Comparison of ENCODE assay signal across 8 cellular contexts in the genomic region with DNA sequence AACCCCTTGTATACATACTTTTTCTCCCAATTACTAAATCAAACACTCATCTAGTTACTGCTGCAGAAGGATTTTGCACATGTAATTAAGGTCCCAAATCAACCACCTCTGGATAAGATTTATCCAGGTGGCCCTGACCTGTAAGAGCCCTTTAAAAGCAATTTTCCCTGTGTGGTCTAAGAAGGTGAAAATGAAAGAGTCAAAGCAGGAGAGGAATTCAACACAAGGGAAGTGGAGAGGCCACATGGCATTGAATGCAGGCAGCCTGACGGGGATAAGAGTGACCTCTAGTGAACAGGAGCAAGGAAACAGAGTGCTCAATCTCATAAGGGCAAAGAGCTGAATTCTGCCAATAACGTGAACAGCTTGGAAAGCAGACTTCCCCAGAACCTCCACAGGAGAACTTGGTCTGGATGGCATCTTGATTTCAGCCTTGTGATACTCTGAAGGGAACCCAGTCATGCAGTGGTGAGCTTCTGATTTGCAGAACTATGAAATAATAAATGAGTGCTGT. TPM values are rescaled to one million over a fixed set of nuclear protein-coding genes. Genes with fewer than 3 reads are reported as not detected.
DNase-seq lines count a peak whose midpoint lies in the region; ATAC-seq and TF ChIP-seq lines count a peak whose summit lies in the region.

No MANE protein-coding gene starts in this region.

- H3K4me3 ChIP-seq in HUES48 (ENCODE audit: low read depth, low read length) (no peak overlapping the region), parathyroid adenoma (ENCODE audit: low read depth, low read length) (no peak overlapping the region)

- peaks cover 39% of the 10 kb centered on the region for H3K79me2 ChIP-seq in parathyroid adenoma

- H3K36me3 ChIP-seq in HUES48 (ENCODE audit: control insufficient read depth, insufficient read depth, low read length), result no peaks in the 10 kb centered on the region
- H3K36me3 ChIP-seq in parathyroid adenoma (ENCODE audit: control insufficient read depth, insufficient read depth, low read length), result no peaks in the 10 kb centered on the region

- peak; percentile 77 for DNase-seq in SIG-M5 treated with dmso at 0.1 percent for 504 hours (lab: John Stamatoyannopoulos, UW; ENCODE audit: unreplicated experiment)
- no peak for DNase-seq in SIG-M5 (lab: John Stamatoyannopoulos, UW)
- peak; percentile 49 for DNase-seq in SKM-1 (lab: John Stamatoyannopoulos, UW; ENCODE audit: unreplicated experiment)
- no peak for DNase-seq in DMS153 treated with DMSO at 0.1 percent for 48 hours (lab: John Stamatoyannopoulos, UW; ENCODE audit: unreplicated experiment)

- no peak overlapping the region for H2AFZ ChIP-seq in parathyroid adenoma

- H3K4me2 ChIP-seq in parathyroid adenoma (ENCODE audit: low read length), result peak overlapping the region; percentile 2

- H3K27me3 ChIP-seq in HUES48 (ENCODE audit: control insufficient read depth, insufficient read depth, low read length) (no peaks in the 10 kb centered on the region), parathyroid adenoma (ENCODE audit: control insufficient read depth, insufficient read depth, low read length) (no peaks in the 10 kb centered on the region)

- peak; percentile 33 for TF ChIP-seq CTCF in parathyroid adenoma (IDR thresholded peaks at IDR 0.05)

- ATAC-seq in GM21423 (IDR thresholded peaks at IDR 0.05; ENCODE audit: unreplicated experiment), result peak; percentile 76
- peak; percentile 33 for ATAC-seq in esophagus mucosa

- no peaks in the 10 kb centered on the region for H3K9me3 ChIP-seq in HUES48 (ENCODE audit: control insufficient read depth, insufficient read depth, low read length)
- no peaks in the 10 kb centered on the region for H3K9me3 ChIP-seq in parathyroid adenoma (ENCODE audit: control insufficient read depth, low read length)

- H3K4me1 ChIP-seq in HUES48 (ENCODE audit: control insufficient read depth, insufficient read depth, low read length), result peaks cover 23% of the 10 kb centered on the region; the same call in 1 of the 2 replicates
- H3K4me1 ChIP-seq in parathyroid adenoma, result peaks cover 6% of the 10 kb centered on the region

- peak overlapping the region; percentile 47 for H3K27ac ChIP-seq in HUES48 (ENCODE audit: low read depth, low read length)
- no peak overlapping the region for H3K27ac ChIP-seq in parathyroid adenoma

- H3K9ac ChIP-seq in HUES48 (ENCODE audit: low read depth, low read length) (0 out of 2 replicates have a peak overlapping the region, but pooled peaks have one; percentile 12), parathyroid adenoma (no peak overlapping the region)

RNA-seq across cellular contexts. Expression of a gene that starts 27.2 kb away (rescaled TPM):
- 40.8 TPM for total RNA-seq in esophagus mucosa

Comparison
In these comparisons a context has a peak if more than half of its experiments do, and no peak if none do; other contexts are left out.
1. DNase-seq: peak in SIG-M5 treated with dmso at 0.1 percent for 504 hours (single experiment) and SKM-1 (single experiment); none in SIG-M5 (single experiment) and DMS153 treated with DMSO at 0.1 percent for 48 hours (single experiment).